In the genomic region with DNA sequence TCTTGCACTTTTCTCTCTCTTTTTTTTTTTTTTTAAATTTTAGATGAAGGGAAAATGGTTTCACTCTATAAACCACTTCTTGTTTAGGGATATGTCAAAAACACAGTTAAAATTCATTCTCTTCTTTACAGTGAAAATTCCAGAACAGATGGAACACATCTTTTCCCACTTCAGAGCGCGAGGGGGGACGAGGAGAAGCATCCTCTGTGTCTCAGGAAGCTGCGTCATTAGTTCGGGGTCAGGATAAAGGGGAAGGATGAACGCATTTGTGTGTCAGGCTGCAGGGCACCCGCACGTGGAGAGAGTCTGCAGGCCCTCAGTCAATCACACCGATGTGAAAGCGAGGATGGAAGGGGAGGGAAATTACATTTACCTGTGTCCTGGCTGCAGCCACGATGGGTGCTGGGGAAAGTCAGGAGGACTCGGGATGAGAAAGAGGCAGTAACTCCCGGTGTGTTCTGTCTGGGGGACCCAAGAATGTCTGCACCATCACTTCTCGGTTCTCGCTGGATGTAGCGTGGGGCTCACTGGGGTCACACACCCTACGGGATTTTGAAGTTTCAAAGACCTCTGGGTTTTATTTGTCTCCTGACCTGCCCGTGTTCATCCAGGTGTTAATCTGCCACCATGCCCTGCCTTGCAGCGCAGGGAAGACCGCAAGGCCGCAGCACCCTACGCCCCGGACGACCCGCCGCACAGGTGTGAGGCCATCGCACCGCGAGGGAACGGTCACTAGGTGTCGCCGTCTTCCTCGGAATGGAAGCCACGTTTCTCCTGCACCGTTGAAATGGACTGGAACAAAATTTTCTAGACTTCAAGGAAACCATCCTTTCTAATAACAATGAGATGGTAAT, we compare ENCODE assay signal across 9 cellular contexts.
A peak's percentile ranks its signal among the peaks of the same experiment; 100 is the strongest.
DNase-seq lines count a peak whose midpoint lies in the region; ATAC-seq, FAIRE-seq and TF ChIP-seq lines count a peak whose summit lies in the region.
"Had no signal": no experiment of that assay in that cellular context is flagged by ENCODE, and none has a peak within 500 bp of the region (broad histone marks: within the 10 kb centered on the region; RNA-seq: fewer than 3 reads in every experiment).

No MANE protein-coding gene starts in this region.

- H3K4me3 Mint-ChIP-seq in activated B cell treated with CpG ODN at 0.5 μM for 24 hours, result no peak overlapping the region
- H3K4me3 Mint-ChIP-seq: IgD-negative memory B cell had no signal

- CTCF ChIA-PET in activated B cell treated with CpG ODN at 0.5 μM for 24 hours (lab: Charles Lee), result interaction anchor here (0.6 to 2.4 kb wide), 11 partner anchors 134 to 1855 kb away, joined by 3 to 21 read pairs (median 4); partner anchors contain the start of gene AKR1C3

- peaks cover 6% of the 10 kb centered on the region for H3K27me3 Mint-ChIP-seq in activated B cell treated with CpG ODN at 0.5 μM for 24 hours

- no peaks in the 10 kb centered on the region for H3K36me3 ChIP-seq in bronchial epithelial cell (ENCODE audit: control insufficient read depth, insufficient read depth, low read length)

- intact Hi-C loops in activated B cell treated with CpG ODN at 0.5 μM for 24 hours (cut with micrococcal nuclease), result loop anchor here (1.0 to 5.0 kb wide), 4 partner anchors 42 to 1528 kb away; no protein-coding TSS in a partner anchor

- peak; percentile 8 for DNase-seq in KG1 (lab: John Stamatoyannopoulos, UW)
- peak; percentile 66 for DNase-seq in activated B cell treated with CpG ODN at 0.5 μM for 24 hours
- peak; percentile 44 for DNase-seq in bronchial epithelial cell (ENCODE audit: low read depth)
- peak; percentile 72 for DNase-seq in kidney tubule cell (ENCODE audit: low spot score)
- peak; percentile 80 for DNase-seq in stimulated activated CD4-positive, alpha-beta T cell treated with anti-CD3 and anti-CD28 coated beads, Interleukin-4, amount 100 ng/mL, for 24 hours

- H3K4me1 Mint-ChIP-seq in activated B cell treated with CpG ODN at 0.5 μM for 24 hours, result peaks cover 5% of the 10 kb centered on the region

- no peak overlapping the region for H3K4me3 ChIP-seq in bronchial epithelial cell (ENCODE audit: low read depth, low read length)

- no peak overlapping the region for H3K27ac ChIP-seq in C4-2B

- ATAC-seq in GM19372 (IDR thresholded peaks at IDR 0.05; ENCODE audit: low read depth, unreplicated experiment) (peak; percentile 85), activated B cell treated with CpG ODN at 0.5 μM for 24 hours (ENCODE audit: low read depth) (peak; percentile 85), GM18870 (IDR thresholded peaks at IDR 0.05; ENCODE audit: unreplicated experiment) (no peak)

- H3K9me3 Mint-ChIP-seq in activated B cell treated with CpG ODN at 0.5 μM for 24 hours, result no peaks in the 10 kb centered on the region
- H3K9me3 Mint-ChIP-seq: IgD-negative memory B cell had no signal

- TF ChIP-seq CTCF in C4-2B (conservative IDR thresholded peaks at IDR 0.05) (peak; percentile 93), activated B cell treated with CpG ODN at 0.5 μM for 24 hours (IDR thresholded peaks at IDR 0.05) (no peak), bronchial epithelial cell (IDR thresholded peaks at IDR 0.05; ENCODE audit: insufficient read depth, low read length, severe bottlenecking) (peak; percentile 95)

- POLR2A ChIA-PET in activated B cell treated with CpG ODN at 0.5 μM for 24 hours (lab: Charles Lee), result interaction anchor here (1.4 kb wide), 1 partner anchor 546 kb away, joined by 3 read pairs; the partner anchor contains the start of gene KLF6

- no peak for FAIRE-seq in bronchial epithelial cell (lab: Jason Lieb, UNC)

- no peak overlapping the region for H3K27ac Mint-ChIP-seq in activated B cell treated with CpG ODN at 0.5 μM for 24 hours

- H3K36me3 Mint-ChIP-seq in activated B cell treated with CpG ODN at 0.5 μM for 24 hours (ENCODE audit: low read depth), result no peaks in the 10 kb centered on the region
- H3K36me3 Mint-ChIP-seq: IgD-negative memory B cell had no signal

- H3K27me3 ChIP-seq in bronchial epithelial cell (ENCODE audit: control insufficient read depth, insufficient read depth, low read length), result peaks cover 2% of the 10 kb centered on the region

Comparison
In these comparisons a context has a peak if more than half of its experiments do, and no peak if none do; other contexts are left out.
1. DNase-seq: peak in every context shown above with its lines; median percentile 80 in stimulated activated CD4-positive, alpha-beta T cell treated with anti-CD3 and anti-CD28 coated beads, Interleukin-4, amount 100 ng/mL, for 24 hours; 72 in kidney tubule cell; 66 in activated B cell treated with CpG ODN at 0.5 μM for 24 hours; 44 in bronchial epithelial cell; 8 in KG1.